9 cellular contexts compared by ENCODE assay signal in genomic region chr5:57499262-57500050, GRCh38. TPM values are rescaled to one million over a fixed set of nuclear protein-coding genes. Genes with fewer than 3 reads are reported as not detected.
DNase-seq lines count a peak whose midpoint lies in the region; ATAC-seq, FAIRE-seq and TF ChIP-seq lines count a peak whose summit lies in the region.
"Had no signal": no experiment of that assay in that cellular context is flagged by ENCODE, and none has a peak within 500 bp of the region (broad histone marks: within the 10 kb centered on the region; RNA-seq: fewer than 3 reads in every experiment).

No MANE protein-coding gene starts in this region.

- no peak for FAIRE-seq in GM12878 (lab: Jason Lieb, UNC)

- DNase-seq in DMS53 (lab: John Stamatoyannopoulos, UW) (peak; percentile 75), NCI-H524 treated with DMSO at 0.1 percent for 48 hours (lab: John Stamatoyannopoulos, UW) (peak; percentile 6), GM12878 (ENCODE audit: low read depth, low spot score) (peak; percentile 44), iPS-NIHi11 (ENCODE audit: low spot score) (peak; percentile 54), ureter (ENCODE audit: low spot score) (no peak)
- no peak for DNase-seq in stimulated activated naive B cell treated with anti-CD40 and anti-IgM and Interleukin-4, amounts not matched to agents 10 μg/mL and 1 μg/mL and 100 μg/mL, for 72 hours

- peak overlapping the region; percentile 74 to 82 for H3K4me3 Mint-ChIP-seq in stimulated activated naive B cell treated with anti-CD40 and anti-IgM and Interleukin-4, amounts not matched to agents 10 μg/mL and 1 μg/mL and 100 μg/mL, for 72 hours

- ATAC-seq in GM18868 (IDR thresholded peaks at IDR 0.05; ENCODE audit: unreplicated experiment) (peak; percentile 81), HG02973 (IDR thresholded peaks at IDR 0.05; ENCODE audit: unreplicated experiment) (peak; percentile 89), GM12878 (peak; percentile 91)
- peak; percentile 62 to 72 for ATAC-seq in stimulated activated naive B cell treated with anti-CD40 and anti-IgM and Interleukin-4, amounts not matched to agents 10 μg/mL and 1 μg/mL and 100 μg/mL, for 72 hours (replicated peaks)

- no TSS peak for BruUV-seq in GM12878 (replicated peaks; lab: Mats Ljungman, UMichigan)

- peak; percentile 79 for TF ChIP-seq RAD21 in GM12878 (IDR thresholded peaks at IDR 0.05; ENCODE audit: insufficient read depth, low read depth, low read length)

- no peaks in the 10 kb centered on the region; a peak in 1 of 4 replicates for H3K27me3 ChIP-seq in GM12878 (replicated peaks in 1 of 2; ENCODE audit: control insufficient read depth in 2 of 2, insufficient read depth in 2 of 2, low read length in 1 of 2)

- H4K20me1 ChIP-seq in GM12878 (ENCODE audit: control insufficient read depth, insufficient read depth), result no peaks in the 10 kb centered on the region

- peak overlapping the region; percentile 79 for H2AFZ ChIP-seq in GM12878 (ENCODE audit: control insufficient read depth, low read depth, low read length)

- RAD21 ChIA-PET in GM12878 (lab: Charles Lee; ENCODE audit: unreplicated experiment), result interaction anchor here (0.6 to 2.9 kb wide), 16 partner anchors 13 to 1951 kb away, joined by 3 to 35 read pairs (median 4); no protein-coding TSS in a partner anchor

- TF ChIP-seq EP300 in GM12878 (IDR thresholded peaks at IDR 0.05; ENCODE audit: borderline replicate concordance in 1 of 2, control insufficient read depth in 1 of 2, low read depth in 2 of 2, low read length in 2 of 2), result no peak

- no peak overlapping the region for H3K27ac ChIP-seq in GM12878 (ENCODE audit: control insufficient read depth, insufficient read depth)

- no peaks in the 10 kb centered on the region for H3K79me2 ChIP-seq in GM12878 (ENCODE audit: control insufficient read depth, insufficient read depth, low read length)

- in situ Hi-C loops in GM12878 (cut with MboI), result loop anchor here (5.0 kb wide), 1 partner anchor 958 kb away; no protein-coding TSS in a partner anchor

- intact Hi-C loops in GM12878 (cut with micrococcal nuclease; ENCODE audit: unreplicated experiment), result loop anchor here (1.0 to 10.0 kb wide), 5 partner anchors 65 to 961 kb away; partner anchors contain the start of gene PLK2

- H3K9me3 ChIP-seq in GM12878 (replicated peaks; ENCODE audit: control insufficient read depth, insufficient read depth, low read length), result no peaks in the 10 kb centered on the region

- CTCF ChIA-PET in GM12878 (lab: Yijun Ruan, JAX), result interaction anchor here (0.5 to 4.6 kb wide), 29 partner anchors 9 to 1353 kb away, joined by 3 to 45 read pairs (median 4); no protein-coding TSS in a partner anchor

- H3K36me3 Mint-ChIP-seq in stimulated activated naive B cell treated with anti-CD40 and anti-IgM and Interleukin-4, amounts not matched to agents 10 μg/mL and 1 μg/mL and 100 μg/mL, for 72 hours, result no peaks in the 10 kb centered on the region

- peaks cover 11% of the 10 kb centered on the region for H3K4me1 ChIP-seq in GM12878 (ENCODE audit: control insufficient read depth, insufficient read depth, low read length)

- peak overlapping the region; percentile 42; the same call in 1 of the 2 replicates for H3K4me3 ChIP-seq in GM12878

- POLR2A ChIA-PET in GM12878 (lab: Charles Lee), result interaction anchor here (1.3 kb wide), 1 partner anchor 962 kb away, joined by 3 read pairs; no protein-coding TSS in a partner anchor

- H3K27me3 Mint-ChIP-seq in stimulated activated naive B cell treated with anti-CD40 and anti-IgM and Interleukin-4, amounts not matched to agents 10 μg/mL and 1 μg/mL and 100 μg/mL, for 72 hours, result peaks cover 0 to 15% of the 10 kb centered on the region in 2 donors

- SMC1A ChIA-PET in GM12878 (lab: Charles Lee; ENCODE audit: uncharacterized antibody, unreplicated experiment), result interaction anchor here (0.7 to 3.5 kb wide), 24 partner anchors 9 to 1350 kb away, joined by 3 to 21 read pairs (median 4); no protein-coding TSS in a partner anchor

- no peak overlapping the region for H3K9ac ChIP-seq in GM12878 (ENCODE audit: control insufficient read depth, insufficient read depth, low read length)

- H3K4me1 Mint-ChIP-seq in stimulated activated naive B cell treated with anti-CD40 and anti-IgM and Interleukin-4, amounts not matched to agents 10 μg/mL and 1 μg/mL and 100 μg/mL, for 72 hours, result peaks cover 6 to 10% of the 10 kb centered on the region in 2 donors

- H3K4me2 ChIP-seq in GM12878 (ENCODE audit: control insufficient read depth, insufficient read depth), result peak overlapping the region; percentile 84

- 20% methylated on average over 8 of the region's 8 CpGs for WGBS in GM12878 (ENCODE audit: insufficient coverage, insufficient replicate concordance, low lambda C conversion rate, missing lambda C conversion rate)

- H3K36me3 ChIP-seq in GM12878 (ENCODE audit: control insufficient read depth in 2 of 2, insufficient read depth in 2 of 2, low read length in 1 of 2), result no peaks in the 10 kb centered on the region

- no peak for TF ChIP-seq POLR2A in GM12878 (IDR thresholded peaks at IDR 0.05; ENCODE audit: low read depth, low read length)

- H3K9me3 Mint-ChIP-seq in stimulated activated naive B cell treated with anti-CD40 and anti-IgM and Interleukin-4, amounts not matched to agents 10 μg/mL and 1 μg/mL and 100 μg/mL, for 72 hours, result no peaks in the 10 kb centered on the region

- TF ChIP-seq CTCF in GM12878 (IDR thresholded peaks at IDR 0.05 in 2 of 3, conservative IDR thresholded peaks at IDR 0.05 in 1 of 3; ENCODE audit: control insufficient read depth in 2 of 3, extremely low read depth in 1 of 3, insufficient read depth in 1 of 3, low read depth in 3 of 3, low read length in 3 of 3), result peak; percentile 64 to 78 (median 67)

- peak overlapping the region; percentile 68 for H3K27ac Mint-ChIP-seq in stimulated activated naive B cell treated with anti-CD40 and anti-IgM and Interleukin-4, amounts not matched to agents 10 μg/mL and 1 μg/mL and 100 μg/mL, for 72 hours

TF ChIP-seq in GM12878, 131 proteins besides CTCF, POLR2A, EP300 and RAD21 (continues in another document):
- TF ChIP-seq RUNX3 (IDR thresholded peaks at IDR 0.05; ENCODE audit: low read length), result peak; percentile 9; the same call in 1 of the 2 replicates
- peak; percentile 36; the same call in 1 of the 2 replicates for TF ChIP-seq RAD51 (IDR thresholded peaks at IDR 0.05)
- 0 out of 2 replicates have a peak, but pooled peaks have one; percentile 50 for TF ChIP-seq SMARCA5 (IDR thresholded peaks at IDR 0.05)
- TF ChIP-seq PKNOX1 (IDR thresholded peaks at IDR 0.05), result 0 out of 2 replicates have a peak, but pooled peaks have one; percentile 15
- peak; percentile 35 to 41; a peak in 2 of 4 replicates for TF ChIP-seq IKZF2 (IDR thresholded peaks at IDR 0.05)
- no peak for TF ChIP-seq POLR2AphosphoS2 (IDR thresholded peaks at IDR 0.05; ENCODE audit: low read depth, low read length)
- TF ChIP-seq KLF5 (IDR thresholded peaks at IDR 0.05; ENCODE audit: partially characterized antibody), result peak; percentile 59
- 0 out of 2 replicates have a peak, but pooled peaks have one; percentile 24 for TF ChIP-seq MLLT1 (IDR thresholded peaks at IDR 0.05)
- no peak for TF ChIP-seq SIX5 (IDR thresholded peaks at IDR 0.05; ENCODE audit: low read depth, low read length, severe bottlenecking)
- 0 out of 2 replicates have a peak, but pooled peaks have one; percentile 47 for TF ChIP-seq MXI1 (IDR thresholded peaks at IDR 0.05; ENCODE audit: low read depth, low read length)
- 0 out of 2 replicates have a peak, but pooled peaks have one; percentile 39 for TF ChIP-seq BMI1 (IDR thresholded peaks at IDR 0.05; ENCODE audit: borderline replicate concordance)
- TF ChIP-seq SMAD5 (IDR thresholded peaks at IDR 0.05; ENCODE audit: low read depth), result no peak
- TF ChIP-seq BHLHE40 (IDR thresholded peaks at IDR 0.05; ENCODE audit: borderline replicate concordance in 1 of 2, low read depth in 2 of 2, low read length in 1 of 2), result peak; percentile 48 to 60; a peak in 2 of 4 replicates
- 0 out of 2 replicates have a peak, but pooled peaks have one; percentile 17 for TF ChIP-seq RB1 (IDR thresholded peaks at IDR 0.05; ENCODE audit: borderline replicate concordance)

RNA-seq across cellular contexts. Expression of gene ACTBL2, which starts 16.8 kb away (rescaled TPM):
- not detected in 2 replicates for total RNA-seq in GM12878 (2013; cell fraction: nucleolus; rRNA removed)
- not detected in 2 replicates for total RNA-seq in GM12878 (2014; rRNA removed)
- 0.04 TPM in 1 of 2 replicates, not detected in the other for total RNA-seq in GM12878 (2014; rRNA removed; fragmentation: Illumina TruSeq; extraction: Trizol)
- not detected in 2 replicates for total RNA-seq in GM12878 (2021)
- not detected for polyA plus RNA-seq in GM12878 (2011; ENCODE audit: low read depth)
- not detected in 2 replicates for polyA plus RNA-seq in GM12878 (2011; rRNA removed)
- not detected in 2 replicates for polyA plus RNA-seq in GM12878 (2011; cell fraction: cytosol; rRNA removed)
- not detected in 2 replicates for polyA plus RNA-seq in GM12878 (2011; cell fraction: nucleus; rRNA removed)
- not detected in 2 replicates for polyA plus RNA-seq in GM12878 (2012)
- polyA plus RNA-seq in GM12878 (2014; fragmentation: Illumina TruSeq; extraction: Trizol), result 0.04 TPM in 1 of 2 replicates, not detected in the other
- under 1 TPM in 1 of 2 experiments, not detected in 1; 0.06 TPM for polyA plus RNA-seq in GM12878 (2014; fragmentation: Nextera tagmentation; extraction: Ambion mirVana)
- not detected in 2 replicates for polyA plus RNA-seq in GM12878 (2014; rRNA removed)
- polyA plus RNA-seq in GM12878 (2016; fragmentation: Nextera tagmentation; extraction: Ambion mirVana), result not detected
- polyA minus RNA-seq in GM12878 (2011; rRNA and poly(A)+ RNA removed), result not detected in 2 replicates
- polyA minus RNA-seq in GM12878 (2011; cell fraction: cytosol; rRNA and poly(A)+ RNA removed), result not detected in 2 replicates
- polyA minus RNA-seq in GM12878 (2011; cell fraction: nucleus; rRNA and poly(A)+ RNA removed), result not detected in 2 replicates
- total RNA-seq in ureter, result not detected
- polyA plus RNA-seq: esophagus had no signal

Comparison
In these comparisons a context has a peak if more than half of its experiments do, and no peak if none do; other contexts are left out.
1. DNase-seq: peak in DMS53 (single experiment), NCI-H524 treated with DMSO at 0.1 percent for 48 hours (single experiment), GM12878 (single experiment) and iPS-NIHi11 (single experiment); none in stimulated activated naive B cell treated with anti-CD40 and anti-IgM and Interleukin-4, amounts not matched to agents 10 μg/mL and 1 μg/mL and 100 μg/mL, for 72 hours (single experiment) and ureter (single experiment).
2. Peak in every context shown above with its lines, with median percentiles within 50 percentile points of each other: ATAC-seq.